ENCODE assay signal across 19 cellular contexts in the genomic region with DNA sequence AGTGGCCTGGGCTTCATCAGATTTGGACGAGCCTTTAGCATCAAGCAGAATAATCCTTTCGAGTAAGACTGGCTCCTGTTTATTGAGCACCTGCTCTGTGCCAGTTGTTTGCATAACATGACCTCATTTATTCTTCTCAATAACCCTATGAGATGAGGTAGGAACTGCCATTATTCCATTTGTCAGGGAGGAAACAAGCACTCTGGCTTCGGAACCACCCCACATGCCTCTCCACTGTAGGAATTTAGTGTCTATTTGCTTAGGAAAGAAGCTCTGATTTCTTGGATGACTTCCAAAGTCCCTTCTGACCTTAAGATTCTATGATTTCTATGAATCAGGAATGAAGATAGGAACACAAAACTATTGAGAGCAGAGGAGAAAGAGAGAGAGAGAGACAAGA. TPM values are rescaled to one million over a fixed set of nuclear protein-coding genes. Genes with fewer than 3 reads are reported as not detected.
DNase-seq lines count a peak whose midpoint lies in the region; ATAC-seq and TF ChIP-seq lines count a peak whose summit lies in the region.
"Had no signal": no experiment of that assay in that cellular context is flagged by ENCODE, and none has a peak within 500 bp of the region (broad histone marks: within the 10 kb centered on the region; RNA-seq: fewer than 3 reads in every experiment).

No MANE protein-coding gene starts in this region.

- no peak overlapping the region for H3K23ac ChIP-seq in mesenchymal stem cell (ENCODE audit: low read length in 2 of 2)

- 56% methylated on average over 3 of the region's 3 CpGs for WGBS in right cardiac atrium
- 40 to 50% methylated on average over 3 of the region's 3 CpGs for WGBS in heart right ventricle, 2 donors
- 28% methylated on average over 3 of the region's 3 CpGs for whole genome bisulfite sequencing in mesenchymal stem cell

- H4K91ac ChIP-seq in mesenchymal stem cell (ENCODE audit: low read length), result no peak overlapping the region

- H3K4ac ChIP-seq in mesenchymal stem cell (ENCODE audit: low read depth in 1 of 2, low read length in 2 of 2), result no peak overlapping the region

- H3K27ac ChIP-seq in right cardiac atrium (ENCODE audit: low read length), result peak overlapping the region; percentile 13
- H3K27ac ChIP-seq in heart right ventricle, result peak overlapping the region in 2 of 10 donors; percentile 23 to 39
- H3K27ac ChIP-seq in mesenchymal stem cell (ENCODE audit: low read length, poor library complexity, severe bottlenecking), result peak overlapping the region; percentile 7
- H3K27ac ChIP-seq: C4-2B, spleen, suprapubic skin had no signal

- H3K36me3 ChIP-seq in heart right ventricle (peaks cover 0 to 22% (median under 1%) of the 10 kb centered on the region in 9 donors), mesenchymal stem cell (ENCODE audit: control insufficient read depth in 1 of 2, insufficient read depth in 2 of 2, low read depth in 1 of 2, low read length in 2 of 2) (peaks cover 11 to 38% of the 10 kb centered on the region in 2 experiments)
- H3K36me3 ChIP-seq: suprapubic skin had no signal

- no peak overlapping the region for H4K8ac ChIP-seq in mesenchymal stem cell (ENCODE audit: low read length)

- no peak overlapping the region for H3K14ac ChIP-seq in mesenchymal stem cell (ENCODE audit: low read length in 2 of 2)

- H2BK5ac ChIP-seq in mesenchymal stem cell (ENCODE audit: low read depth, low read length, poor library complexity, severe bottlenecking), result no peak overlapping the region

- H2BK15ac ChIP-seq in mesenchymal stem cell (ENCODE audit: low read depth, poor library complexity, severe bottlenecking), result no peak overlapping the region

- H3K4me3 ChIP-seq in right cardiac atrium (ENCODE audit: low read length) (no peak overlapping the region), heart right ventricle (no peak overlapping the region), mesenchymal stem cell (ENCODE audit: insufficient read depth in 1 of 2, low read depth in 1 of 2, low read length in 2 of 2) (no peak overlapping the region)
- H3K4me3 ChIP-seq: coronary artery, lung, spleen, suprapubic skin had no signal

- ATAC-seq in right cardiac atrium, result no peak
- no peak for ATAC-seq in heart right ventricle
- ATAC-seq in GM18873 (IDR thresholded peaks at IDR 0.05; ENCODE audit: low FRiP score, unreplicated experiment), result no peak
- ATAC-seq: natural killer cell had no signal

- TF ChIP-seq CTCF in heart right ventricle (IDR thresholded peaks at IDR 0.05), result no peak

- H2AK5ac ChIP-seq in mesenchymal stem cell (ENCODE audit: low read length, severe bottlenecking), result no peak overlapping the region

- H3K18ac ChIP-seq in mesenchymal stem cell (ENCODE audit: low read depth in 1 of 2, low read length in 2 of 2), result peak overlapping the region in 1 of 2 experiments; percentile 28

- no peak overlapping the region for H3K4me2 ChIP-seq in mesenchymal stem cell (ENCODE audit: low read length, poor library complexity, severe bottlenecking)

- H2AFZ ChIP-seq in mesenchymal stem cell (ENCODE audit: low read depth, low read length), result no peak overlapping the region

- no peak overlapping the region for H3K9ac ChIP-seq in mesenchymal stem cell (ENCODE audit: low read length)

- H3K4me1 ChIP-seq in right cardiac atrium (ENCODE audit: control insufficient read depth, insufficient read depth, low read length), result peaks cover 12% of the 10 kb centered on the region
- peaks cover 4 to 95% (median 65%) of the 10 kb centered on the region in 9 donors for H3K4me1 ChIP-seq in heart right ventricle
- peaks cover 8% of the 10 kb centered on the region for H3K4me1 ChIP-seq in mesenchymal stem cell (ENCODE audit: control insufficient read depth, insufficient read depth, low read depth, low read length)

- H3K9me3 ChIP-seq in right cardiac atrium (ENCODE audit: control insufficient read depth, low read length) (no peaks in the 10 kb centered on the region), heart right ventricle (peaks cover 0 to 5% (median 0%) of the 10 kb centered on the region in 11 donors), mesenchymal stem cell (ENCODE audit: control insufficient read depth, low read length) (peaks cover 4% of the 10 kb centered on the region)
- H3K9me3 ChIP-seq: suprapubic skin had no signal

- H2BK12ac ChIP-seq in mesenchymal stem cell (ENCODE audit: low read length in 2 of 2), result no peak overlapping the region

- no peak overlapping the region for H2BK120ac ChIP-seq in mesenchymal stem cell (ENCODE audit: low read depth, low read length)

- H3K27me3 ChIP-seq in right cardiac atrium (ENCODE audit: control insufficient read depth, insufficient read depth) (no peaks in the 10 kb centered on the region), heart right ventricle (no peaks in the 10 kb centered on the region), mesenchymal stem cell (ENCODE audit: control insufficient read depth in 1 of 2, insufficient read depth in 1 of 2, low read length in 2 of 2) (no peaks in the 10 kb centered on the region)
- H3K27me3 ChIP-seq: spleen, suprapubic skin had no signal

- H3K79me1 ChIP-seq in mesenchymal stem cell (replicated peaks; ENCODE audit: low read length, poor library complexity, severe bottlenecking), result peaks cover 29% of the 10 kb centered on the region

- intact Hi-C loops in right cardiac atrium (cut with DNase I) (no loop called here), heart right ventricle (cut with DNase I) (loop anchor here in 3 of 10 donors (5.0 to 10.0 kb wide), 3 partner anchors 47 to 69 kb away; no protein-coding TSS in a partner anchor)

- no peak for DNase-seq in right cardiac atrium
- DNase-seq in heart right ventricle, result no peak
- DNase-seq in dermis blood vessel endothelial cell, result peak; percentile 80
- peak; percentile 54 for DNase-seq in mesenchymal stem cell
- DNase-seq in NOMO-1 treated with DMSO at 0.1 percent for 48 hours (lab: John Stamatoyannopoulos, UW; ENCODE audit: unreplicated experiment), result no peak
- DNase-seq in superior temporal gyrus (ENCODE audit: extremely low spot score), result no peak
- no peak for DNase-seq in NCI-H2029 (lab: John Stamatoyannopoulos, UW)
- DNase-seq: activated CD4-positive, alpha-beta T cell treated with anti-CD3 and anti-CD28 coated beads, Interleukin-2, amount 50 U/mL, for 1 hour; activated naive CD4-positive, alpha-beta T cell; natural killer cell; NCI-H1930; NCI-H446 treated with DMSO at 0.1 percent for 48 hours; posterior cingulate gyrus; spleen had no signal

RNA-seq across cellular contexts. Expression of a gene that starts 11.0 kb away (rescaled TPM):
- total RNA-seq in right cardiac atrium (100 to 1,000 TPM; 124 to 166 (median 144) TPM), heart right ventricle (100 to 1,000 TPM; 141 to 284 (median 233) TPM), dermis blood vessel endothelial cell (44.2 and 57.2 TPM in 2 replicates)
- polyA plus RNA-seq in right cardiac atrium (57.2 TPM), heart right ventricle (10 to 100 TPM; 14.0 to 41.0 TPM)
- polyA plus RNA-seq in mesenchymal stem cell (2013, experiment 1 of 2), result 21.1 TPM
- polyA plus RNA-seq in mesenchymal stem cell (2013, experiment 2 of 2), result 21.2 TPM

Comparison
In these comparisons a context has a peak if more than half of its experiments do, and no peak if none do; other contexts are left out.
1. DNase-seq: peak in dermis blood vessel endothelial cell (single experiment) and mesenchymal stem cell (single experiment); none in right cardiac atrium (0 of 3), heart right ventricle (0 of 2), NOMO-1 treated with DMSO at 0.1 percent for 48 hours (single experiment), superior temporal gyrus (single experiment) and NCI-H2029 (single experiment).